Comparison of ENCODE assay signal across 15 cellular contexts in the genomic region with DNA sequence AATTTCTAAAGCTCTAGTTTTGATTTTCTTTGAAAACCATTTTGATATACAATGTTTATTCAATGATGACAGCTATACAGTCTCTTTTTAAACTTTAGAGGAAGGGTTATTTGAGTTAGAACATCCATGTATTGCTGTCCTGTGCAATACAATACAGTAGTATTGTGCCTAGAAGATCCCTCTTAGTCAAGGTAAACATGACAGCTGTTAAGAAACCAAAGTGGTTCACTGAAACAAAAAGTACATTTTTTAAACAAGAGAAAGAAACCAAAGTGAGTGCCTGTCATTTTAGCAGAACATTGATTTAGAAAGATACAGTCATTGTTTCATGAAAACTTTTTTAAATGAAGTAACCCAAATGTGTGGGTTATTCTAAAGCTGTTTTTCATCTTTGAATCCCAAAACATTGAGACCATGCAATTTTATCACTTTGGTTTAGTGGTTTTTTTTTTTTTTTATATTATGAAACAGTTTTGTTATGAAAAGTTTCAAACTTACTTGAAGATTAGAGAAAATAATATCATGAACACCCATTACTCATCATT. TPM values are rescaled to one million over a fixed set of nuclear protein-coding genes. Genes with fewer than 3 reads are reported as not detected.
DNase-seq lines count a peak whose midpoint lies in the region; ATAC-seq and TF ChIP-seq lines count a peak whose summit lies in the region.
"Had no signal": no experiment of that assay in that cellular context is flagged by ENCODE, and none has a peak within 500 bp of the region (broad histone marks: within the 10 kb centered on the region; RNA-seq: fewer than 3 reads in every experiment).

No MANE protein-coding gene starts in this region.

- H3K4me3 ChIP-seq in HCT116 (replicated peaks in 1 of 2; ENCODE audit: low read depth in 1 of 2, low read length in 2 of 2), result no peak overlapping the region
- H3K4me3 ChIP-seq: left ventricle myocardium inferior had no signal

- H3K4me2 ChIP-seq in HCT116 (ENCODE audit: low read length), result peak overlapping the region; percentile 19; the same call in 1 of the 2 replicates
- H3K4me2 ChIP-seq: SK-N-SH had no signal

- H2AFZ ChIP-seq in HCT116 (ENCODE audit: low read depth, low read length, poor library complexity, severe bottlenecking), result no peak overlapping the region

- CTCF ChIA-PET in HCT116 (lab: Charles Lee), result no interaction called here

- no peak overlapping the region for H3K9ac ChIP-seq in HCT116 (ENCODE audit: low read length)
- H3K9ac ChIP-seq: SK-N-SH had no signal

- H3K9me2 ChIP-seq in HCT116 (ENCODE audit: insufficient read depth), result no peaks in the 10 kb centered on the region
- H3K9me2 ChIP-seq: SK-N-SH had no signal

- no peak for TF ChIP-seq RAD21 in HCT116 (IDR thresholded peaks at IDR 0.05; ENCODE audit: low read depth)

- POLR2A ChIA-PET in HCT116 (lab: Charles Lee), result interaction anchor here (1.1 to 1.2 kb wide), 2 partner anchors 10 to 122 kb away, joined by 3 read pairs; no protein-coding TSS in a partner anchor

- no peak for DNase-seq in HCT116 (ENCODE audit: low read depth, low spot score)
- no peak for DNase-seq in left lobe of liver (ENCODE audit: low spot score)
- DNase-seq in NCI-H187 (lab: John Stamatoyannopoulos, UW), result no peak
- DNase-seq in Kasumi-1 (lab: John Stamatoyannopoulos, UW), result no peak
- DNase-seq: activated CD8-positive, alpha-beta memory T cell treated with anti-CD3 and anti-CD28 coated beads for 24 hours; activated naive CD4-positive, alpha-beta T cell; COR-L47; effector memory CD4-positive, alpha-beta T cell; left ventricle myocardium inferior; NCI-H1048; SK-N-SH had no signal

- H3K27me3 ChIP-seq in HCT116 (ENCODE audit: insufficient read depth, low read length), result no peaks in the 10 kb centered on the region

- peaks cover 57 to 99% of the 10 kb centered on the region in 2 experiments for H3K4me1 ChIP-seq in HCT116 (ENCODE audit: control insufficient read depth in 1 of 2, insufficient read depth in 2 of 2, low read length in 2 of 2)

- no peak for TF ChIP-seq POLR2A in HCT116 (IDR thresholded peaks at IDR 0.05; ENCODE audit: borderline replicate concordance, extremely low read depth, insufficient read depth, insufficient read length)

- peaks cover 100% of the 10 kb centered on the region for H3K79me2 ChIP-seq in HCT116 (ENCODE audit: insufficient read depth, low read length)

- H3K27ac ChIP-seq in 22Rv1 (peak overlapping the region; percentile 31), HCT116 (ENCODE audit: low read depth, low read length) (peak overlapping the region; percentile 99; the same call in 1 of the 2 replicates)
- H3K27ac ChIP-seq: left ventricle myocardium inferior had no signal

- H4K20me1 ChIP-seq in HCT116 (ENCODE audit: insufficient read depth), result peaks cover 58% of the 10 kb centered on the region

- H3K36me3 ChIP-seq in HCT116 (ENCODE audit: control insufficient read depth in 1 of 2, insufficient read depth in 2 of 2, low read length in 2 of 2), result peaks cover 62 to 95% of the 10 kb centered on the region in 2 experiments

- H3K9me3 ChIP-seq in HCT116 (ENCODE audit: control insufficient read depth in 1 of 2, insufficient read depth in 1 of 2, low read depth in 1 of 2, low read length in 2 of 2), result no peaks in the 10 kb centered on the region
- H3K9me3 ChIP-seq: left ventricle myocardium inferior, SK-N-SH had no signal

- intact Hi-C loops in HCT116 (cut with micrococcal nuclease), result no loop called here

- no peak for TF ChIP-seq CTCF in 22Rv1 (IDR thresholded peaks at IDR 0.05)
- TF ChIP-seq CTCF in HCT116 (IDR thresholded peaks at IDR 0.05 in 2 of 3, conservative IDR thresholded peaks at IDR 0.05 in 1 of 3; ENCODE audit: borderline replicate concordance in 1 of 3, insufficient read depth in 1 of 3, low read depth in 2 of 3, low read length in 2 of 3), result no peak

- peak; percentile 59 for ATAC-seq in GM18870 (IDR thresholded peaks at IDR 0.05; ENCODE audit: unreplicated experiment)
- no peak for ATAC-seq in HCT116
- ATAC-seq in HG03342 (IDR thresholded peaks at IDR 0.05; ENCODE audit: unreplicated experiment), result peak; percentile 63
- no peak for ATAC-seq in left lobe of liver
- no peak for ATAC-seq in HG02840 (IDR thresholded peaks at IDR 0.05; ENCODE audit: low FRiP score, unreplicated experiment)

- no TSS peak for BruUV-seq in HCT116 (replicated peaks; lab: Mats Ljungman, UMichigan)

- RAD21 ChIA-PET in HCT116 (lab: Charles Lee; ENCODE audit: low non-redundant PET in 1 of 2, low total read pairs in 2 of 2, uncharacterized antibody in 2 of 2, unreplicated experiment in 2 of 2), result no interaction called here

TF ChIP-seq in HCT116, 20 proteins besides CTCF, POLR2A, EP300 and RAD21:
- TF ChIP-seq ELF1 (IDR thresholded peaks at IDR 0.05; ENCODE audit: borderline replicate concordance, low read depth), result no peak
- 0 out of 2 replicates have a peak, but pooled peaks have one; percentile 15 for TF ChIP-seq EGR1 (IDR thresholded peaks at IDR 0.05; ENCODE audit: low read depth)

RNA-seq across cellular contexts. Expression of a gene that starts 15.5 kb away (rescaled TPM):
- total RNA-seq in HCT116 (2021; ENCODE audit: unreplicated experiment) (1,605 TPM), left lobe of liver (96.4 TPM)
- 428 and 446 TPM in 2 replicates for polyA plus RNA-seq in HCT116 (2012)

Comparison
In these comparisons a context has a peak if more than half of its experiments do, and no peak if none do; other contexts are left out.
1. ATAC-seq: peak in GM18870 (single experiment) and HG03342 (single experiment); none in HCT116 (single experiment), left lobe of liver (single experiment) and HG02840 (single experiment).
2. RNA of a gene that starts 15.5 kb away (total RNA-seq): 1,605 TPM in HCT116 (single experiment); 96.4 TPM in left lobe of liver (single experiment); every median in the first group is over 10 times any median in the second.